Comparison of ENCODE assay signal across 9 cellular contexts in genomic region chr4:8439914-8440490, GRCh38. TPM values are rescaled to one million over a fixed set of nuclear protein-coding genes. Genes with fewer than 3 reads are reported as not detected.
DNase-seq lines count a peak whose midpoint lies in the region; FAIRE-seq and TF ChIP-seq lines count a peak whose summit lies in the region.
"Had no signal": no experiment of that assay in that cellular context is flagged by ENCODE, and none has a peak within 500 bp of the region (broad histone marks: within the 10 kb centered on the region; RNA-seq: fewer than 3 reads in every experiment).

No MANE protein-coding gene starts in this region.

- peak overlapping the region; percentile 95 for H3K27ac ChIP-seq in astrocyte (ENCODE audit: low read depth, low read length)
- peak overlapping the region; percentile 89 for H3K27ac ChIP-seq in keratinocyte (ENCODE audit: control insufficient read depth, insufficient read depth, low read length)

- H3K9ac ChIP-seq in astrocyte (ENCODE audit: low read length) (peak overlapping the region; percentile 91), keratinocyte (ENCODE audit: control insufficient read depth, extremely low read depth, insufficient read depth, low read length) (peak overlapping the region; percentile 79)

- H3K9me3 ChIP-seq in astrocyte (ENCODE audit: insufficient read depth, low read depth, low read length) (no peaks in the 10 kb centered on the region), keratinocyte (ENCODE audit: control insufficient read depth, low read depth, low read length) (no peaks in the 10 kb centered on the region)

- H3K9me3 Mint-ChIP-seq in astrocyte (ENCODE audit: unreplicated experiment): no peaks in the 10 kb centered on the region

- H3K4me3 Mint-ChIP-seq in astrocyte (ENCODE audit: unreplicated experiment): peak overlapping the region; percentile 91

- H3K4me3 ChIP-seq in HFF-Myc (replicated peaks; ENCODE audit: low read depth, low read length) (peak overlapping the region; percentile 99), astrocyte (ENCODE audit: insufficient read depth, low read depth, low read length) (peak overlapping the region; percentile 88), keratinocyte (ENCODE audit: control insufficient read depth in 2 of 3, extremely low read depth in 1 of 3, insufficient read depth in 2 of 3, low read depth in 1 of 3, low read length in 3 of 3) (peak overlapping the region; percentile 70 to 86 (median 82))

- H3K4me2 ChIP-seq in astrocyte (ENCODE audit: low read length) (peak overlapping the region; percentile 89), keratinocyte (ENCODE audit: control insufficient read depth, extremely low read depth, insufficient read depth, low read depth, low read length) (peak overlapping the region; percentile 90)

- DNase-seq in DMS 273 (lab: John Stamatoyannopoulos, UW; ENCODE audit: unreplicated experiment) (peak; percentile 64), DMS 273 treated with DMSO at 0.1 percent for 48 hours (lab: John Stamatoyannopoulos, UW) (no peak), HFF-Myc (ENCODE audit: extremely low read depth, low read depth) (no peak), NCI-H1694 (lab: John Stamatoyannopoulos, UW) (peak; percentile 9), astrocyte (ENCODE audit: low read depth) (no peak), keratinocyte (ENCODE audit: low read depth, low spot score) (peak; percentile 9), stromal cell of bone marrow (ENCODE audit: low read depth) (peak; percentile 30), NCI-H2107 treated with DMSO at 0.1 percent for 48 hours (lab: John Stamatoyannopoulos, UW; ENCODE audit: unreplicated experiment) (no peak)

- H3K79me2 ChIP-seq in astrocyte (ENCODE audit: insufficient read depth, low read length) (peaks cover 75% of the 10 kb centered on the region), keratinocyte (ENCODE audit: control insufficient read depth, insufficient read depth, low read length) (peaks cover 67% of the 10 kb centered on the region)

- TF ChIP-seq CTCF in HFF-Myc (IDR thresholded peaks at IDR 0.05; ENCODE audit: low read depth, low read length, missing control alignments): no peak
- TF ChIP-seq CTCF in astrocyte (IDR thresholded peaks at IDR 0.05; ENCODE audit: insufficient read depth, low read depth, low read length): no peak
- no peak for TF ChIP-seq CTCF in keratinocyte (optimal IDR thresholded peaks at IDR 0.05 in 1 of 3, IDR thresholded peaks at IDR 0.05 in 1 of 3, conservative IDR thresholded peaks at IDR 0.05 in 1 of 3; ENCODE audit: extremely low read depth in 1 of 3, insufficient read depth in 2 of 3, low read length in 3 of 3)

- H3K36me3 ChIP-seq in astrocyte (ENCODE audit: insufficient read depth, low read length): no peaks in the 10 kb centered on the region
- no peaks in the 10 kb centered on the region for H3K36me3 ChIP-seq in keratinocyte (ENCODE audit: control insufficient read depth in 2 of 2, extremely low read depth in 1 of 2, insufficient read depth in 2 of 2, low read length in 2 of 2)

- H3K27me3 ChIP-seq in astrocyte (ENCODE audit: insufficient read depth, low read length) (no peaks in the 10 kb centered on the region), keratinocyte (ENCODE audit: control insufficient read depth, extremely low read depth, insufficient read depth, low read length) (no peaks in the 10 kb centered on the region)

- H3K27me3 Mint-ChIP-seq in astrocyte (ENCODE audit: low read depth, unreplicated experiment): no peaks in the 10 kb centered on the region

- H3K27ac Mint-ChIP-seq in astrocyte (ENCODE audit: unreplicated experiment): peak overlapping the region; percentile 99

- H3K4me1 Mint-ChIP-seq in astrocyte (ENCODE audit: low read depth, unreplicated experiment): peaks cover 49% of the 10 kb centered on the region

- FAIRE-seq in astrocyte (lab: Jason Lieb, UNC) (no peak), keratinocyte (lab: Jason Lieb, UNC) (no peak)
- FAIRE-seq: A204.1 had no signal

- no peaks in the 10 kb centered on the region for H3K36me3 Mint-ChIP-seq in astrocyte (ENCODE audit: low read depth, unreplicated experiment)

- peaks cover 26% of the 10 kb centered on the region for H4K20me1 ChIP-seq in astrocyte (ENCODE audit: insufficient read depth, low read length)
- no peaks in the 10 kb centered on the region for H4K20me1 ChIP-seq in keratinocyte (ENCODE audit: control insufficient read depth, extremely low read depth, insufficient read depth, low read length)

- H2AFZ ChIP-seq in astrocyte (ENCODE audit: low read depth, low read length) (peak overlapping the region; percentile 92), keratinocyte (ENCODE audit: control insufficient read depth, low read length) (peak overlapping the region; percentile 57)

- H3K4me1 ChIP-seq in astrocyte (ENCODE audit: insufficient read depth, low read length) (peaks cover 23% of the 10 kb centered on the region), keratinocyte (ENCODE audit: control insufficient read depth, extremely low read depth, insufficient read depth, low read length) (peaks cover 44% of the 10 kb centered on the region)

- dilution Hi-C loops in keratinocyte (cut with MboI; ENCODE audit: extremely low pct_ligation_motif_present, low sequenced_read_pairs): no loop called here

- H3K9me1 ChIP-seq in keratinocyte (ENCODE audit: control insufficient read depth, extremely low read depth, insufficient read depth, low read length): peaks cover 5% of the 10 kb centered on the region

RNA-seq across cellular contexts. Expression of gene ACOX3, which starts 0.5 kb away (rescaled TPM):
- 45.6 and 54.6 TPM in 2 replicates for total RNA-seq in astrocyte
- 6.0 to 7.2 TPM (median 6.7 TPM) in 3 replicates for polyA plus RNA-seq in keratinocyte
- 10.9 TPM for polyA plus RNA-seq in keratinocyte (2011; ENCODE audit: low read depth)
- polyA plus RNA-seq in keratinocyte (2011; cell fraction: cytosol; rRNA removed): 6.4 and 8.2 TPM in 2 replicates
- 15.6 and 16.6 TPM in 2 replicates for polyA plus RNA-seq in keratinocyte (2011; cell fraction: nucleus; rRNA removed)
- 15.3 and 16.5 TPM in 2 replicates for polyA plus RNA-seq in keratinocyte (2012; ENCODE audit: low replicate concordance)
- 6.5 to 8.2 TPM (median 7.6 TPM) in 3 replicates for polyA minus RNA-seq in keratinocyte
- polyA minus RNA-seq in keratinocyte (2011; cell fraction: cytosol; rRNA and poly(A)+ RNA removed): 6.5 TPM
- 7.0 and 12.1 TPM in 2 replicates for polyA minus RNA-seq in keratinocyte (2011; cell fraction: nucleus; rRNA and poly(A)+ RNA removed)

RNA-seq across cellular contexts. Expression of gene TRMT44, which starts 0.6 kb away (rescaled TPM):
- total RNA-seq in astrocyte: 12.2 and 18.0 TPM in 2 replicates
- polyA plus RNA-seq in keratinocyte: 6.0 to 9.2 TPM (median 8.8 TPM) in 3 replicates
- polyA plus RNA-seq in keratinocyte (2011; ENCODE audit: low read depth): 6.5 TPM
- 5.6 and 5.8 TPM in 2 replicates for polyA plus RNA-seq in keratinocyte (2011; cell fraction: cytosol; rRNA removed)
- polyA plus RNA-seq in keratinocyte (2011; cell fraction: nucleus; rRNA removed): 18.2 and 19.4 TPM in 2 replicates
- polyA plus RNA-seq in keratinocyte (2012; ENCODE audit: low replicate concordance): 7.2 and 8.8 TPM in 2 replicates
- 8.8 to 10.2 TPM (median 10.1 TPM) in 3 replicates for polyA minus RNA-seq in keratinocyte
- polyA minus RNA-seq in keratinocyte (2011; cell fraction: cytosol; rRNA and poly(A)+ RNA removed): 10.2 TPM
- 19.8 and 23.1 TPM in 2 replicates for polyA minus RNA-seq in keratinocyte (2011; cell fraction: nucleus; rRNA and poly(A)+ RNA removed)

Comparison
In these comparisons a context has a peak if more than half of its experiments do, and no peak if none do; other contexts are left out.
1. DNase-seq: peak in DMS 273 (single experiment), NCI-H1694 (single experiment), keratinocyte (single experiment) and stromal cell of bone marrow (single experiment); none in DMS 273 treated with DMSO at 0.1 percent for 48 hours (single experiment), HFF-Myc (single experiment), astrocyte (single experiment) and NCI-H2107 treated with DMSO at 0.1 percent for 48 hours (single experiment).
2. Peak in every context shown above with its lines, with median percentiles within 50 percentile points of each other: H3K4me3 ChIP-seq.